Comparison of ENCODE assay signal across 11 cellular contexts in genomic region chr11:18246379-18247161, GRCh38. TPM values are rescaled to one million over a fixed set of nuclear protein-coding genes. Genes with fewer than 3 reads are reported as not detected.
A peak's percentile ranks its signal among the peaks of the same experiment; 100 is the strongest.
DNase-seq lines count a peak whose midpoint lies in the region; ATAC-seq, FAIRE-seq and TF ChIP-seq lines count a peak whose summit lies in the region.
"Not testable (repeated sequence)": the region's sequence is repeated elsewhere in the genome, so short reads cannot be mapped to it uniquely, and the experiment has no call there.
"Had no signal": no experiment of that assay in that cellular context is flagged by ENCODE, and none has a peak within 500 bp of the region (broad histone marks: within the 10 kb centered on the region; RNA-seq: fewer than 3 reads in every experiment).

No MANE protein-coding gene starts in this region.

- not testable (repeated sequence) for H2AFZ ChIP-seq in endothelial cell of umbilical vein (ENCODE audit: low read depth, low read length)

- peak; percentile 99 for FAIRE-seq in GM12891 (lab: Jason Lieb, UNC)
- FAIRE-seq in endothelial cell of umbilical vein (lab: Jason Lieb, UNC) = peak; percentile 59

- not testable (repeated sequence) for H3K27me3 ChIP-seq in endothelial cell of umbilical vein (ENCODE audit: control insufficient read depth in 2 of 2, insufficient read depth in 2 of 2, low read length in 2 of 2)

- not testable (repeated sequence) for H3K27ac ChIP-seq in endothelial cell of umbilical vein (ENCODE audit: insufficient read depth, low read depth, low read length)

- DNase-seq in GM12891 (ENCODE audit: insufficient read length, low spot score); endothelial cell of umbilical vein (ENCODE audit: low read depth, low spot score): not testable (repeated sequence)
- DNase-seq in NK-92 treated with Interleukin-12 subunit alpha and Interleukin-12 subunit beta, amount 100 ng/mL, for 24 hours (lab: John Stamatoyannopoulos, UW) = peak; percentile 16
- peak; percentile 10 for DNase-seq in activated T-cell treated with anti-CD3 and anti-CD28 coated beads for 48 hours (ENCODE audit: low read depth)
- DNase-seq in stimulated activated CD8-positive, alpha-beta memory T cell treated with anti-CD3 and anti-CD28 coated beads, Interleukin-4, amount 100 ng/mL, for 48 hours = peak; percentile 30

- not testable (repeated sequence) for TF ChIP-seq CTCF in endothelial cell of umbilical vein (IDR thresholded peaks at IDR 0.05; ENCODE audit: extremely low read depth in 1 of 2, insufficient read depth in 1 of 2, low read depth in 1 of 2, low read length in 2 of 2)

- intact Hi-C loops in endothelial cell of umbilical vein (cut with micrococcal nuclease) = loop anchor here (10.0 kb wide), 1 partner anchor 278 kb away; the partner anchor contains the start of gene TSG101

- not testable (repeated sequence) for H3K4me1 ChIP-seq in endothelial cell of umbilical vein (ENCODE audit: control insufficient read depth, extremely low read depth, insufficient read depth, low read length)

- H3K9me1 ChIP-seq in endothelial cell of umbilical vein (replicated peaks; ENCODE audit: control insufficient read depth, extremely low read depth, insufficient read depth, low read length) = not testable (repeated sequence)

- peak; percentile 74 for ATAC-seq in GM19328 (IDR thresholded peaks at IDR 0.05; ENCODE audit: unreplicated experiment)
- ATAC-seq in HG02571 (IDR thresholded peaks at IDR 0.05; ENCODE audit: unreplicated experiment) = peak; percentile 86
- peak; percentile 86 for ATAC-seq in HG03159 (IDR thresholded peaks at IDR 0.05; ENCODE audit: unreplicated experiment)

- not testable (repeated sequence) for H3K36me3 ChIP-seq in endothelial cell of umbilical vein (ENCODE audit: control insufficient read depth in 2 of 2, extremely low read depth in 1 of 2, insufficient read depth in 2 of 2, low read length in 2 of 2)

- not testable (repeated sequence) for TF ChIP-seq POLR2A in GM12891 (IDR thresholded peaks at IDR 0.05; ENCODE audit: low read depth, low read length); endothelial cell of umbilical vein (IDR thresholded peaks at IDR 0.05; ENCODE audit: low read depth, low read length)

- H3K79me2 ChIP-seq in endothelial cell of umbilical vein (ENCODE audit: control insufficient read depth, insufficient read depth, low read length) = not testable (repeated sequence)

- dilution Hi-C loops in endothelial cell of umbilical vein (cut with MboI; ENCODE audit: extremely low pct_ligation_motif_present, low sequenced_read_pairs) = not testable (repeated sequence)

- H3K4me3 ChIP-seq in endothelial cell of umbilical vein (replicated peaks in 1 of 3; ENCODE audit: insufficient read depth in 1 of 3, low read depth in 1 of 3, low read length in 3 of 3) = not testable (repeated sequence)

- H3K9me3 ChIP-seq in endothelial cell of umbilical vein (replicated peaks; ENCODE audit: control insufficient read depth, insufficient read depth, low read length) = not testable (repeated sequence)

- H4K20me1 ChIP-seq in endothelial cell of umbilical vein (replicated peaks; ENCODE audit: control insufficient read depth, extremely low read depth, insufficient read depth, low read length) = not testable (repeated sequence)

- not testable (repeated sequence) for H3K9ac ChIP-seq in endothelial cell of umbilical vein (replicated peaks; ENCODE audit: extremely low read depth, insufficient read depth, low read length)

- POLR2A ChIA-PET in endothelial cell of umbilical vein (lab: Charles Lee) = not testable (repeated sequence)

- BruUV-seq in endothelial cell of umbilical vein (replicated peaks; lab: Mats Ljungman, UMichigan) = not testable (repeated sequence)

- H3K4me2 ChIP-seq in endothelial cell of umbilical vein (ENCODE audit: insufficient read depth, low read length) = not testable (repeated sequence)

- CTCF ChIA-PET in endothelial cell of umbilical vein (lab: Charles Lee) = not testable (repeated sequence)

RNA-seq across cellular contexts. Expression of gene SAA2, which starts 1.9 kb away (rescaled TPM):
- not detected for polyA plus RNA-seq in GM12891 (2012; ENCODE audit: low read depth, missing spikeins)
- total RNA-seq in endothelial cell of umbilical vein = not detected in 2 replicates
- not detected in 2 replicates for polyA plus RNA-seq in endothelial cell of umbilical vein
- not detected in 2 replicates for polyA plus RNA-seq in endothelial cell of umbilical vein (2011; cell fraction: cytosol; rRNA removed)
- polyA plus RNA-seq in endothelial cell of umbilical vein (2011; cell fraction: nucleus; rRNA removed) = not detected in 2 replicates
- polyA plus RNA-seq in endothelial cell of umbilical vein (2012) = not detected in 2 replicates
- polyA minus RNA-seq in endothelial cell of umbilical vein = not detected in 2 replicates
- polyA minus RNA-seq in endothelial cell of umbilical vein (2011; cell fraction: cytosol; rRNA and poly(A)+ RNA removed) = not detected
- not detected in 2 replicates for polyA minus RNA-seq in endothelial cell of umbilical vein (2011; cell fraction: nucleus; rRNA and poly(A)+ RNA removed)
- total RNA-seq: chondrocyte had no signal

RNA-seq across cellular contexts. Expression of gene SAA4, which starts 10.0 kb away (rescaled TPM):
- not detected for polyA plus RNA-seq in GM12891 (2012; ENCODE audit: low read depth, missing spikeins)
- total RNA-seq in endothelial cell of umbilical vein = not detected in 2 replicates
- polyA plus RNA-seq in endothelial cell of umbilical vein = not detected in 2 replicates
- not detected in 2 replicates for polyA plus RNA-seq in endothelial cell of umbilical vein (2011; cell fraction: cytosol; rRNA removed)
- polyA plus RNA-seq in endothelial cell of umbilical vein (2011; cell fraction: nucleus; rRNA removed) = not detected in 2 replicates
- polyA plus RNA-seq in endothelial cell of umbilical vein (2012) = not detected in 2 replicates
- polyA minus RNA-seq in endothelial cell of umbilical vein = not detected in 2 replicates
- not detected for polyA minus RNA-seq in endothelial cell of umbilical vein (2011; cell fraction: cytosol; rRNA and poly(A)+ RNA removed)
- not detected in 2 replicates for polyA minus RNA-seq in endothelial cell of umbilical vein (2011; cell fraction: nucleus; rRNA and poly(A)+ RNA removed)
- total RNA-seq: chondrocyte, right cardiac atrium, ureter had no signal
- polyA plus RNA-seq: right cardiac atrium had no signal

RNA-seq across cellular contexts. Expression of gene SAA1, which starts 19.5 kb away (rescaled TPM):
- not detected for polyA plus RNA-seq in GM12891 (2012; ENCODE audit: low read depth, missing spikeins)
- total RNA-seq in endothelial cell of umbilical vein = not detected in 2 replicates
- not detected in 2 replicates for polyA plus RNA-seq in endothelial cell of umbilical vein
- polyA plus RNA-seq in endothelial cell of umbilical vein (2011; cell fraction: cytosol; rRNA removed) = not detected in 2 replicates
- not detected in 2 replicates for polyA plus RNA-seq in endothelial cell of umbilical vein (2011; cell fraction: nucleus; rRNA removed)
- polyA plus RNA-seq in endothelial cell of umbilical vein (2012) = not detected in 2 replicates
- not detected in 2 replicates for polyA minus RNA-seq in endothelial cell of umbilical vein
- polyA minus RNA-seq in endothelial cell of umbilical vein (2011; cell fraction: cytosol; rRNA and poly(A)+ RNA removed) = not detected
- polyA minus RNA-seq in endothelial cell of umbilical vein (2011; cell fraction: nucleus; rRNA and poly(A)+ RNA removed) = not detected in 2 replicates
- total RNA-seq: chondrocyte had no signal
